Comparison of ENCODE assay signal across 1 cellular context in genomic region chr11:118353084-118353710, GRCh38.
TF ChIP-seq lines count a peak whose summit lies in the region.

No MANE protein-coding gene starts in this region.

TF ChIP-seq in WTC11, 78 proteins besides CTCF, POLR2A, EP300 and RAD21 (continued from another document):
- TF ChIP-seq ZNF425 (CRISPR knock-in tag; conservative IDR thresholded peaks at IDR 0.05) (no peak), MXD4 (CRISPR knock-in tag; IDR thresholded peaks at IDR 0.05; ENCODE audit: borderline replicate concordance) (no peak)
- TF ChIP-seq, protein P1, sequence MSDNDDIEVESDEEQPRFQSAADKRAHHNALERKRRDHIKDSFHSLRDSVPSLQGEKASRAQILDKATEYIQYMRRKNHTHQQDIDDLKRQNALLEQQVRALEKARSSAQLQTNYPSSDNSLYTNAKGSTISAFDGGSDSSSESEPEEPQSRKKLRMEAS (CRISPR knock-in tag; IDR thresholded peaks at IDR 0.05): no peak
